Comparison of ENCODE assay signal across 32 cellular contexts in genomic region chr11:116278076-116278475, GRCh38.
"Had no signal": no experiment of that assay in that cellular context is flagged by ENCODE, and none has a peak within 500 bp of the region (broad histone marks: within the 10 kb centered on the region; RNA-seq: fewer than 3 reads in every experiment).

No MANE protein-coding gene starts in this region.

- H3K4me3 Mint-ChIP-seq: activated CD4-positive, alpha-beta T cell treated with anti-CD3 and anti-CD28 coated beads for 36 hours; activated CD4-positive, alpha-beta T cell treated with anti-CD3 and anti-CD28 coated beads, Interleukin-2, amount 10 ng/mL, durations not matched to agents 7 days and 5 days; activated CD8-positive, alpha-beta T cell treated with anti-CD3 and anti-CD28 coated beads, Interleukin-2, amount 10 ng/mL, durations not matched to agents 7 days and 5 days; activated naive CD4-positive, alpha-beta T cell treated with anti-CD3 and anti-CD28 coated beads, Interleukin-2, amount 50 U/mL, for 24 hours; activated naive CD8-positive, alpha-beta T cell treated with anti-CD3 and anti-CD28 coated beads, Interleukin-2, amount 10 ng/mL, durations not matched to agents 7 days and 5 days; activated T-cell treated with anti-CD3 and anti-CD28 coated beads, Interleukin-2, amount 50 U/mL, for 24 hours; WTC11 had no signal

- H3K9ac ChIP-seq: KMS-11 had no signal

- H3K9me3 Mint-ChIP-seq: activated CD4-positive, alpha-beta T cell treated with anti-CD3 and anti-CD28 coated beads, Interleukin-2, amount 10 ng/mL, durations not matched to agents 7 days and 5 days; activated naive CD4-positive, alpha-beta T cell treated with anti-CD3 and anti-CD28 coated beads, Interleukin-2, amount 50 U/mL, for 24 hours; activated naive CD8-positive, alpha-beta T cell treated with anti-CD3 and anti-CD28 coated beads, Interleukin-2, amount 10 ng/mL, durations not matched to agents 7 days and 5 days; activated T-cell treated with anti-CD3 and anti-CD28 coated beads, Interleukin-2, amount 50 U/mL, for 24 hours; activated T-helper 2 cell treated with anti-CD3 and anti-CD28 coated beads, Interferon-gamma antibody, Interleukin-2, Interleukin-4, amounts not matched to agents 10 μg/mL and 5 μg/mL and 100 μg/mL, durations not matched to agents 14 hours and 24 hours and 36 hours; WTC11 had no signal

- H3K27ac Mint-ChIP-seq: activated CD4-positive, alpha-beta T cell treated with anti-CD3 and anti-CD28 coated beads for 36 hours; activated CD4-positive, alpha-beta T cell treated with anti-CD3 and anti-CD28 coated beads, Interleukin-2, amount 10 ng/mL, durations not matched to agents 7 days and 5 days; activated CD8-positive, alpha-beta T cell treated with anti-CD3 and anti-CD28 coated beads, Interleukin-2, amount 10 ng/mL, durations not matched to agents 7 days and 5 days; activated naive CD4-positive, alpha-beta T cell treated with anti-CD3 and anti-CD28 coated beads, Interleukin-2, amount 50 U/mL, for 24 hours; activated naive CD8-positive, alpha-beta T cell treated with anti-CD3 and anti-CD28 coated beads, Interleukin-2, amount 10 ng/mL, durations not matched to agents 7 days and 5 days; activated T-cell treated with anti-CD3 and anti-CD28 coated beads, Interleukin-2, amount 50 U/mL, for 24 hours; activated T-helper 2 cell treated with anti-CD3 and anti-CD28 coated beads, Interferon-gamma antibody, Interleukin-2, Interleukin-4, amounts not matched to agents 10 μg/mL and 5 μg/mL and 100 μg/mL, durations not matched to agents 14 hours and 24 hours and 36 hours; WTC11 had no signal

- H3K4me3 ChIP-seq: ascending aorta, breast epithelium, Peyer's patch had no signal

- H3K27me3 ChIP-seq: ascending aorta, Peyer's patch had no signal

- H3K27me3 Mint-ChIP-seq: activated CD4-positive, alpha-beta T cell treated with anti-CD3 and anti-CD28 coated beads, Interleukin-2, amount 10 ng/mL, durations not matched to agents 7 days and 5 days had no signal

- H3K4me1 Mint-ChIP-seq: activated CD4-positive, alpha-beta T cell treated with anti-CD3 and anti-CD28 coated beads for 36 hours; activated CD4-positive, alpha-beta T cell treated with anti-CD3 and anti-CD28 coated beads, Interleukin-2, amount 10 ng/mL, durations not matched to agents 7 days and 5 days; activated naive CD4-positive, alpha-beta T cell treated with anti-CD3 and anti-CD28 coated beads, Interleukin-2, amount 50 U/mL, for 24 hours; activated naive CD8-positive, alpha-beta T cell treated with anti-CD3 and anti-CD28 coated beads, Interleukin-2, amount 10 ng/mL, durations not matched to agents 7 days and 5 days had no signal

- H3K4me2 ChIP-seq: KMS-11 had no signal

- DNase-seq: activated CD4-positive, alpha-beta T cell treated with anti-CD3 and anti-CD28 coated beads for 36 hours; activated CD4-positive, alpha-beta T cell treated with anti-CD3 and anti-CD28 coated beads, Interleukin-2, amount 10 ng/mL, durations not matched to agents 7 days and 5 days; activated CD4-positive, alpha-beta T cell treated with anti-CD3 and anti-CD28 coated beads, Interleukin-2, amount 50 U/mL, for 48 hours; activated CD8-positive, alpha-beta T cell treated with anti-CD3 and anti-CD28 coated beads, Interleukin-2, amount 10 ng/mL, durations not matched to agents 7 days and 5 days; activated gamma-delta T cell; activated naive CD4-positive, alpha-beta T cell treated with Interleukin-2 at 50 U/mL for 16 hours; activated naive CD8-positive, alpha-beta T cell treated with anti-CD3 and anti-CD28 coated beads, Interleukin-2, amount 10 ng/mL, durations not matched to agents 7 days and 5 days; activated T-cell treated with anti-CD3 and anti-CD28 coated beads, Interleukin-2, amount 50 U/mL, for 24 hours; amygdala; MM.1S; MV-4-11; NCI-H1092 treated with DMSO at 0.1 percent for 48 hours; NCI-H1436; NCI-H1694; NCI-H1930; NCI-H2081 treated with DMSO at 0.1 percent for 48 hours; NCI-H2171; NCI-H510A; NCI-H69; NK-92 treated with Interleukin-12 subunit alpha and Interleukin-12 subunit beta, amount 100 ng/mL, for 24 hours; PC-3; Peyer's patch; RPMI8226; SIG-M5; T1000 had no signal

- H3K4me1 ChIP-seq: ascending aorta, breast epithelium had no signal

- H3K36me3 ChIP-seq: ascending aorta, breast epithelium, Peyer's patch had no signal

- H3K27ac ChIP-seq: ascending aorta, breast epithelium, KMS-11, Peyer's patch had no signal

- ATAC-seq: activated CD4-positive, alpha-beta T cell treated with anti-CD3 and anti-CD28 coated beads for 36 hours; activated CD4-positive, CD25-positive, alpha-beta regulatory T cell treated with anti-CD3 and anti-CD28 coated beads, Interleukin-2, amount 50 U/mL, for 24 hours; activated CD8-positive, alpha-beta T cell treated with anti-CD3 and anti-CD28 coated beads, Interleukin-2, amount 10 ng/mL, durations not matched to agents 7 days and 5 days; PC-3; WTC11 had no signal

- H3K36me3 Mint-ChIP-seq: activated naive CD4-positive, alpha-beta T cell treated with anti-CD3 and anti-CD28 coated beads, Interleukin-2, amount 50 U/mL, for 24 hours; activated naive CD8-positive, alpha-beta T cell treated with anti-CD3 and anti-CD28 coated beads, Interleukin-2, amount 10 ng/mL, durations not matched to agents 7 days and 5 days; WTC11 had no signal

- H3K9me3 ChIP-seq: ascending aorta, breast epithelium, Peyer's patch had no signal
